11 cellular contexts compared by ENCODE assay signal in the genomic region with DNA sequence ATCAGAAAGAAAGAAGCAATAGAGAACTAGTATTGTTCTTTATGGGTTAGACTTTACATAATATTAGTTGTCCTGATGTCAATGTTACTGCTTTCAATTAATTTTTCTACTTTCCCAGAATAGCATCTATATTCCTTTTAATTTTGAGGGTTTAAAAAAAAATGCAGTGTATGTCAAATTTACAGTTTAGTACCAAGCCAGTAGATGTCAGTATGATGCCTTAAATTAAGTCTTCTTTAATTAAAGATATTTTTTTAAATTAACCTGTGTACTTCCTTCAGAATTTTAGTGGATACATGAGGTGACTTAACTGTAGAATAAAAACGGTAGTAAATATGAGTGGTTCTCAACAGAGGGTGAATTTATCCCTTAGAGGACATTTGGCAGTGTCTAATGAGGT. TPM values are rescaled to one million over a fixed set of nuclear protein-coding genes. Genes with fewer than 3 reads are reported as not detected.
DNase-seq lines count a peak whose midpoint lies in the region; ATAC-seq and TF ChIP-seq lines count a peak whose summit lies in the region.
"Had no signal": no experiment of that assay in that cellular context is flagged by ENCODE, and none has a peak within 500 bp of the region (broad histone marks: within the 10 kb centered on the region; RNA-seq: fewer than 3 reads in every experiment).

No MANE protein-coding gene starts in this region.

- H2BK5ac ChIP-seq in mesenchymal stem cell (ENCODE audit: low read depth, low read length, poor library complexity, severe bottlenecking) = no peak overlapping the region

- H3K9me3 ChIP-seq in DND-41 (ENCODE audit: insufficient read depth, low read length, severe bottlenecking) (no peaks in the 10 kb centered on the region), mesenchymal stem cell (ENCODE audit: control insufficient read depth, low read length) (no peaks in the 10 kb centered on the region)
- H3K9me3 ChIP-seq: esophagus muscularis mucosa, Peyer's patch had no signal

- H3K18ac ChIP-seq in mesenchymal stem cell (ENCODE audit: low read depth in 1 of 2, low read length in 2 of 2) = no peak overlapping the region

- no peaks in the 10 kb centered on the region for H3K4me1 Mint-ChIP-seq in activated CD4-positive, alpha-beta T cell treated with anti-CD3 and anti-CD28 coated beads, Interleukin-2, amount 10 ng/mL, durations not matched to agents 24 days and 14 days

- H3K23ac ChIP-seq in mesenchymal stem cell (ENCODE audit: low read length in 2 of 2) = no peak overlapping the region

- H3K36me3 ChIP-seq in DND-41 (ENCODE audit: insufficient read depth, low read length) (peaks cover 95% of the 10 kb centered on the region), mesenchymal stem cell (ENCODE audit: control insufficient read depth in 1 of 2, insufficient read depth in 2 of 2, low read depth in 1 of 2, low read length in 2 of 2) (peaks cover 38 to 87% of the 10 kb centered on the region in 2 experiments)

- no peaks in the 10 kb centered on the region for H3K79me2 ChIP-seq in DND-41 (ENCODE audit: insufficient read depth, low read length)

- H3K9me3 Mint-ChIP-seq in activated CD4-positive, alpha-beta T cell treated with anti-CD3 and anti-CD28 coated beads, Interleukin-2, amount 10 ng/mL, durations not matched to agents 24 days and 14 days = no peaks in the 10 kb centered on the region

- no peak overlapping the region for H3K4ac ChIP-seq in mesenchymal stem cell (ENCODE audit: low read depth in 1 of 2, low read length in 2 of 2)

- H3K27me3 ChIP-seq in DND-41 (ENCODE audit: insufficient read depth, low read length, poor library complexity) (no peaks in the 10 kb centered on the region), mesenchymal stem cell (ENCODE audit: control insufficient read depth in 1 of 2, insufficient read depth in 1 of 2, low read length in 2 of 2) (no peaks in the 10 kb centered on the region)
- H3K27me3 ChIP-seq: esophagus muscularis mucosa, Peyer's patch had no signal

- no peak overlapping the region for H3K4me3 Mint-ChIP-seq in activated CD4-positive, alpha-beta T cell treated with anti-CD3 and anti-CD28 coated beads, Interleukin-2, amount 10 ng/mL, durations not matched to agents 24 days and 14 days

- no peak overlapping the region for H4K91ac ChIP-seq in mesenchymal stem cell (ENCODE audit: low read length)

- H4K20me1 ChIP-seq in DND-41 (ENCODE audit: insufficient read depth, low read length) = no peaks in the 10 kb centered on the region

- no peaks in the 10 kb centered on the region for H3K4me1 ChIP-seq in DND-41 (ENCODE audit: insufficient read depth, low read length)
- H3K4me1 ChIP-seq in mesenchymal stem cell (ENCODE audit: control insufficient read depth, insufficient read depth, low read depth, low read length) = no peaks in the 10 kb centered on the region
- H3K4me1 ChIP-seq: esophagus muscularis mucosa, Peyer's patch had no signal

- no peak overlapping the region for H4K8ac ChIP-seq in mesenchymal stem cell (ENCODE audit: low read length)

- no peak overlapping the region for H2BK15ac ChIP-seq in mesenchymal stem cell (ENCODE audit: low read depth, poor library complexity, severe bottlenecking)

- WGBS in mesenchymal stem cell = 100% methylated on average over 1 of the region's 1 CpG

- no peak for DNase-seq in DND-41
- DNase-seq in LHCN-M2 (ENCODE audit: low read depth) = peak; percentile 10
- peak; percentile 11 for DNase-seq in astrocyte of the hippocampus (ENCODE audit: low read depth, low spot score)
- DNase-seq in mesenchymal stem cell = peak; percentile 35
- no peak for DNase-seq in activated CD4-positive, alpha-beta T cell treated with anti-CD3 and anti-CD28 coated beads, Interleukin-2, amount 10 ng/mL, durations not matched to agents 24 days and 14 days
- DNase-seq: NCI-H2107, Peyer's patch had no signal

- H3K27ac ChIP-seq in DND-41 (ENCODE audit: low read length) = no peak overlapping the region
- H3K27ac ChIP-seq in mesenchymal stem cell (ENCODE audit: low read length, poor library complexity, severe bottlenecking) = no peak overlapping the region
- H3K27ac ChIP-seq: esophagus muscularis mucosa, Peyer's patch had no signal

- no peak overlapping the region for H2BK12ac ChIP-seq in mesenchymal stem cell (ENCODE audit: low read length in 2 of 2)

- H2AK5ac ChIP-seq in mesenchymal stem cell (ENCODE audit: low read length, severe bottlenecking) = no peak overlapping the region

- H3K36me3 Mint-ChIP-seq in activated CD4-positive, alpha-beta T cell treated with anti-CD3 and anti-CD28 coated beads, Interleukin-2, amount 10 ng/mL, durations not matched to agents 24 days and 14 days (ENCODE audit: low read depth) = peaks cover 30% of the 10 kb centered on the region

- no peak overlapping the region for H2BK120ac ChIP-seq in mesenchymal stem cell (ENCODE audit: low read depth, low read length)

- no peak overlapping the region for H2AFZ ChIP-seq in DND-41 (ENCODE audit: low read depth, low read length)
- no peak overlapping the region for H2AFZ ChIP-seq in mesenchymal stem cell (ENCODE audit: low read depth, low read length)

- H3K9ac ChIP-seq in DND-41 (ENCODE audit: low read depth, low read length) (no peak overlapping the region), mesenchymal stem cell (ENCODE audit: low read length) (no peak overlapping the region)

- H3K27me3 Mint-ChIP-seq in activated CD4-positive, alpha-beta T cell treated with anti-CD3 and anti-CD28 coated beads, Interleukin-2, amount 10 ng/mL, durations not matched to agents 24 days and 14 days = no peaks in the 10 kb centered on the region

- H3K27ac Mint-ChIP-seq in activated CD4-positive, alpha-beta T cell treated with anti-CD3 and anti-CD28 coated beads, Interleukin-2, amount 10 ng/mL, durations not matched to agents 24 days and 14 days = no peak overlapping the region

- intact Hi-C loops in activated CD4-positive, alpha-beta T cell treated with anti-CD3 and anti-CD28 coated beads, Interleukin-2, amount 10 ng/mL, durations not matched to agents 24 days and 14 days (cut with micrococcal nuclease) = loop anchor here (2.0 kb wide), 1 partner anchor 105 kb away; no protein-coding TSS in a partner anchor

- no peak overlapping the region for H3K14ac ChIP-seq in mesenchymal stem cell (ENCODE audit: low read length in 2 of 2)

- H3K79me1 ChIP-seq in mesenchymal stem cell (replicated peaks; ENCODE audit: low read length, poor library complexity, severe bottlenecking) = peaks cover 13% of the 10 kb centered on the region

- no peak for ATAC-seq in DND-41 (ENCODE audit: insufficient read depth, low read depth)
- ATAC-seq in GM21528 (IDR thresholded peaks at IDR 0.05; ENCODE audit: low FRiP score, unreplicated experiment) = no peak
- ATAC-seq in GM18520 (IDR thresholded peaks at IDR 0.05; ENCODE audit: unreplicated experiment) = no peak
- no peak for ATAC-seq in GM19467 (IDR thresholded peaks at IDR 0.05; ENCODE audit: unreplicated experiment)

- peak; percentile 34 for TF ChIP-seq CTCF in DND-41 (IDR thresholded peaks at IDR 0.05; ENCODE audit: borderline replicate concordance, extremely low read depth, low read length, poor library complexity, severe bottlenecking)

- H3K4me2 ChIP-seq in DND-41 (ENCODE audit: insufficient read depth, low read length) (no peak overlapping the region), mesenchymal stem cell (ENCODE audit: low read length, poor library complexity, severe bottlenecking) (no peak overlapping the region)

- H3K4me3 ChIP-seq in DND-41 (ENCODE audit: low read depth in 1 of 2, low read length in 2 of 2) (no peak overlapping the region), mesenchymal stem cell (ENCODE audit: insufficient read depth in 1 of 2, low read depth in 1 of 2, low read length in 2 of 2) (no peak overlapping the region)
- H3K4me3 ChIP-seq: esophagus muscularis mucosa, Peyer's patch had no signal

RNA-seq across cellular contexts. Expression of a gene that starts 35.2 kb away (rescaled TPM):
- 0.57 and 0.58 TPM in 2 replicates for total RNA-seq in LHCN-M2 (2014; rRNA removed)
- polyA plus RNA-seq in LHCN-M2 (2012) = 0.07 TPM
- polyA plus RNA-seq in mesenchymal stem cell (2013, experiment 1 of 2) = 0.10 TPM
- polyA plus RNA-seq in mesenchymal stem cell (2013, experiment 2 of 2) = 0.10 TPM
- total RNA-seq in activated CD4-positive, alpha-beta T cell treated with anti-CD3 and anti-CD28 coated beads, Interleukin-2, amount 10 ng/mL, durations not matched to agents 24 days and 14 days = 0.76 and 0.82 TPM in 2 replicates

Comparison
In these comparisons a context has a peak if more than half of its experiments do, and no peak if none do; other contexts are left out.
1. DNase-seq: peak in LHCN-M2 (single experiment), astrocyte of the hippocampus (single experiment) and mesenchymal stem cell (single experiment); none in DND-41 (single experiment) and activated CD4-positive, alpha-beta T cell treated with anti-CD3 and anti-CD28 coated beads, Interleukin-2, amount 10 ng/mL, durations not matched to agents 24 days and 14 days (single experiment).